In genomic region chr16:83701494-83701893, GRCh38 we compare ENCODE assay signal across 1 cellular context.
TF ChIP-seq lines count a peak whose summit lies in the region.

No MANE protein-coding gene starts in this region.

TF ChIP-seq in HepG2, 621 proteins besides CTCF, POLR2A, EP300 and RAD21 (continued from another document and continues in another):
- TF ChIP-seq TRAFD1 (CRISPR knock-in tag; IDR thresholded peaks at IDR 0.05; ENCODE audit: borderline replicate concordance) (no peak), ZNF777 (CRISPR knock-in tag; IDR thresholded peaks at IDR 0.05) (0 out of 2 replicates have a peak, but pooled peaks have one; percentile 22), PRDM4 (CRISPR knock-in tag; IDR thresholded peaks at IDR 0.05; ENCODE audit: borderline replicate concordance) (no peak), E2F2 (CRISPR knock-in tag; IDR thresholded peaks at IDR 0.05; ENCODE audit: borderline replicate concordance) (no peak), ZNF230 (CRISPR knock-in tag; IDR thresholded peaks at IDR 0.05) (no peak), ZNF501 (CRISPR knock-in tag; IDR thresholded peaks at IDR 0.05) (no peak), GFI1 (CRISPR knock-in tag; IDR thresholded peaks at IDR 0.05; ENCODE audit: borderline replicate concordance) (no peak), DNMT3B (CRISPR knock-in tag; conservative IDR thresholded peaks at IDR 0.05) (no peak), ZBTB7A (CRISPR knock-in tag; IDR thresholded peaks at IDR 0.05) (no peak), MED1 (CRISPR knock-in tag; IDR thresholded peaks at IDR 0.05) (no peak), ELF1 (CRISPR knock-in tag; IDR thresholded peaks at IDR 0.05) (no peak), PREB (CRISPR knock-in tag; IDR thresholded peaks at IDR 0.05) (no peak), ZFP41 (CRISPR knock-in tag; IDR thresholded peaks at IDR 0.05; ENCODE audit: borderline replicate concordance) (no peak), ZKSCAN5 (CRISPR knock-in tag; IDR thresholded peaks at IDR 0.05) (no peak), HMGA1 (CRISPR knock-in tag; conservative IDR thresholded peaks at IDR 0.05) (no peak), EZH2 (conservative IDR thresholded peaks at IDR 0.05; ENCODE audit: low read depth, low read length) (no peak), MAZ (IDR thresholded peaks at IDR 0.05; ENCODE audit: borderline replicate concordance, low read depth, low read length) (no peak), MAZ (CRISPR knock-in tag; IDR thresholded peaks at IDR 0.05; ENCODE audit: low read depth) (no peak), SIN3B (IDR thresholded peaks at IDR 0.05; ENCODE audit: low read length) (no peak), MYC (CRISPR knock-in tag; IDR thresholded peaks at IDR 0.05; ENCODE audit: borderline replicate concordance) (no peak), ZIK1 (CRISPR knock-in tag; IDR thresholded peaks at IDR 0.05; ENCODE audit: borderline replicate concordance, low read depth) (0 out of 2 replicates have a peak, but pooled peaks have one; percentile 43), ZNF839 (CRISPR knock-in tag; IDR thresholded peaks at IDR 0.05; ENCODE audit: borderline replicate concordance) (peak; percentile 69; the same call in 1 of the 2 replicates), BATF2 (CRISPR knock-in tag; IDR thresholded peaks at IDR 0.05) (no peak), SIX4 (CRISPR knock-in tag; IDR thresholded peaks at IDR 0.05) (peak; percentile 61; the same call in 1 of the 2 replicates), ZNF331 (CRISPR knock-in tag; IDR thresholded peaks at IDR 0.05) (peak; percentile 65), ZNF547 (CRISPR knock-in tag; IDR thresholded peaks at IDR 0.05) (no peak), ZNF274 (CRISPR knock-in tag; IDR thresholded peaks at IDR 0.05) (no peak), FIP1L1 (IDR thresholded peaks at IDR 0.05; ENCODE audit: borderline replicate concordance, insufficient read depth, low read depth, low read length) (no peak), ZZZ3 (CRISPR knock-in tag; IDR thresholded peaks at IDR 0.05; ENCODE audit: borderline replicate concordance) (no peak), ZNF34 (CRISPR knock-in tag; IDR thresholded peaks at IDR 0.05; ENCODE audit: borderline replicate concordance) (no peak), GTF3A (CRISPR knock-in tag; conservative IDR thresholded peaks at IDR 0.05) (no peak), ZNF570 (CRISPR knock-in tag; IDR thresholded peaks at IDR 0.05; ENCODE audit: borderline replicate concordance) (no peak), MTF2 (CRISPR knock-in tag; IDR thresholded peaks at IDR 0.05; ENCODE audit: borderline replicate concordance) (no peak), ZC3H4 (CRISPR knock-in tag; IDR thresholded peaks at IDR 0.05; ENCODE audit: borderline replicate concordance) (no peak), SMAD3 (CRISPR knock-in tag; IDR thresholded peaks at IDR 0.05) (0 out of 2 replicates have a peak, but pooled peaks have one; percentile 69), HOXA5 (CRISPR knock-in tag; IDR thresholded peaks at IDR 0.05) (no peak), U2AF2 (IDR thresholded peaks at IDR 0.05; ENCODE audit: low read depth, low read length) (no peak), HMG20A (CRISPR knock-in tag; IDR thresholded peaks at IDR 0.05; ENCODE audit: borderline replicate concordance) (no peak), ZNF616 (CRISPR knock-in tag; IDR thresholded peaks at IDR 0.05; ENCODE audit: low read depth) (no peak), ZNF644 (CRISPR knock-in tag; IDR thresholded peaks at IDR 0.05; ENCODE audit: low read depth) (peak; percentile 70), HHEX (CRISPR knock-in tag; IDR thresholded peaks at IDR 0.05) (no peak), SNRNP70 (IDR thresholded peaks at IDR 0.05; ENCODE audit: low read depth, low read length) (no peak), THAP11 (CRISPR knock-in tag; IDR thresholded peaks at IDR 0.05) (no peak), CC2D1A (CRISPR knock-in tag; IDR thresholded peaks at IDR 0.05) (no peak), AHR (CRISPR knock-in tag; IDR thresholded peaks at IDR 0.05) (no peak), MTF1 (CRISPR knock-in tag; IDR thresholded peaks at IDR 0.05) (no peak), SMARCC2 (IDR thresholded peaks at IDR 0.05) (no peak)
- TF ChIP-seq, protein P1, sequence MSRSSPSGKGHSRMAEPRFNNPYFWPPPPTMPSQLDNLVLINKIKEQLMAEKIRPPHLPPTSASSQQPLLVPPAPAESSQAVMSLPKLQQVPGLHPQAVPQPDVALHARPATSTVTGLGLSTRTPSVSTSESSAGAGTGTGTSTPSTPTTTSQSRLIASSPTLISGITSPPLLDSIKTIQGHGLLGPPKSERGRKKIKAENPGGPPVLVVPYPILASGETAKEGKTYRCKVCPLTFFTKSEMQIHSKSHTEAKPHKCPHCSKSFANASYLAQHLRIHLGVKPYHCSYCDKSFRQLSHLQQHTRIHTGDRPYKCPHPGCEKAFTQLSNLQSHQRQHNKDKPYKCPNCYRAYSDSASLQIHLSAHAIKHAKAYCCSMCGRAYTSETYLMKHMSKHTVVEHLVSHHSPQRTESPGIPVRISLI (CRISPR knock-in tag; IDR thresholded peaks at IDR 0.05; ENCODE audit: borderline replicate concordance): no peak
- TF ChIP-seq, protein P2, sequence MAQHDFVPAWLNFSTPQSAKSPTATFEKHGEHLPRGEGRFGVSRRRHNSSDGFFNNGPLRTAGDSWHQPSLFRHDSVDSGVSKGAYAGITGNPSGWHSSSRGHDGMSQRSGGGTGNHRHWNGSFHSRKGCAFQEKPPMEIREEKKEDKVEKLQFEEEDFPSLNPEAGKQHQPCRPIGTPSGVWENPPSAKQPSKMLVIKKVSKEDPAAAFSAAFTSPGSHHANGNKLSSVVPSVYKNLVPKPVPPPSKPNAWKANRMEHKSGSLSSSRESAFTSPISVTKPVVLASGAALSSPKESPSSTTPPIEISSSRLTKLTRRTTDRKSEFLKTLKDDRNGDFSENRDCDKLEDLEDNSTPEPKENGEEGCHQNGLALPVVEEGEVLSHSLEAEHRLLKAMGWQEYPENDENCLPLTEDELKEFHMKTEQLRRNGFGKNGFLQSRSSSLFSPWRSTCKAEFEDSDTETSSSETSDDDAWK (CRISPR knock-in tag; IDR thresholded peaks at IDR 0.05): no peak
- TF ChIP-seq, protein P3, sequence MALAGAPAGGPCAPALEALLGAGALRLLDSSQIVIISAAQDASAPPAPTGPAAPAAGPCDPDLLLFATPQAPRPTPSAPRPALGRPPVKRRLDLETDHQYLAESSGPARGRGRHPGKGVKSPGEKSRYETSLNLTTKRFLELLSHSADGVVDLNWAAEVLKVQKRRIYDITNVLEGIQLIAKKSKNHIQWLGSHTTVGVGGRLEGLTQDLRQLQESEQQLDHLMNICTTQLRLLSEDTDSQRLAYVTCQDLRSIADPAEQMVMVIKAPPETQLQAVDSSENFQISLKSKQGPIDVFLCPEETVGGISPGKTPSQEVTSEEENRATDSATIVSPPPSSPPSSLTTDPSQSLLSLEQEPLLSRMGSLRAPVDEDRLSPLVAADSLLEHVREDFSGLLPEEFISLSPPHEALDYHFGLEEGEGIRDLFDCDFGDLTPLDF (CRISPR knock-in tag; IDR thresholded peaks at IDR 0.05): no peak
- TF ChIP-seq, protein P4, sequence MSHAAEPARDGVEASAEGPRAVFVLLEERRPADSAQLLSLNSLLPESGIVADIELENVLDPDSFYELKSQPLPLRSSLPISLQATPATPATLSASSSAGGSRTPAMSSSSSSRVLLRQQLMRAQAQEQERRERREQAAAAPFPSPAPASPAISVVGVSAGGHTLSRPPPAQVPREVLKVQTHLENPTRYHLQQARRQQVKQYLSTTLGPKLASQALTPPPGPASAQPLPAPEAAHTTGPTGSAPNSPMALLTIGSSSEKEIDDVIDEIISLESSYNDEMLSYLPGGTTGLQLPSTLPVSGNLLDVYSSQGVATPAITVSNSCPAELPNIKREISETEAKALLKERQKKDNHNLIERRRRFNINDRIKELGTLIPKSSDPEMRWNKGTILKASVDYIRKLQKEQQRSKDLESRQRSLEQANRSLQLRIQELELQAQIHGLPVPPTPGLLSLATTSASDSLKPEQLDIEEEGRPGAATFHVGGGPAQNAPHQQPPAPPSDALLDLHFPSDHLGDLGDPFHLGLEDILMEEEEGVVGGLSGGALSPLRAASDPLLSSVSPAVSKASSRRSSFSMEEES (CRISPR knock-in tag; IDR thresholded peaks at IDR 0.05): peak; percentile 38; the same call in 1 of the 2 replicates
- TF ChIP-seq, protein P5, sequence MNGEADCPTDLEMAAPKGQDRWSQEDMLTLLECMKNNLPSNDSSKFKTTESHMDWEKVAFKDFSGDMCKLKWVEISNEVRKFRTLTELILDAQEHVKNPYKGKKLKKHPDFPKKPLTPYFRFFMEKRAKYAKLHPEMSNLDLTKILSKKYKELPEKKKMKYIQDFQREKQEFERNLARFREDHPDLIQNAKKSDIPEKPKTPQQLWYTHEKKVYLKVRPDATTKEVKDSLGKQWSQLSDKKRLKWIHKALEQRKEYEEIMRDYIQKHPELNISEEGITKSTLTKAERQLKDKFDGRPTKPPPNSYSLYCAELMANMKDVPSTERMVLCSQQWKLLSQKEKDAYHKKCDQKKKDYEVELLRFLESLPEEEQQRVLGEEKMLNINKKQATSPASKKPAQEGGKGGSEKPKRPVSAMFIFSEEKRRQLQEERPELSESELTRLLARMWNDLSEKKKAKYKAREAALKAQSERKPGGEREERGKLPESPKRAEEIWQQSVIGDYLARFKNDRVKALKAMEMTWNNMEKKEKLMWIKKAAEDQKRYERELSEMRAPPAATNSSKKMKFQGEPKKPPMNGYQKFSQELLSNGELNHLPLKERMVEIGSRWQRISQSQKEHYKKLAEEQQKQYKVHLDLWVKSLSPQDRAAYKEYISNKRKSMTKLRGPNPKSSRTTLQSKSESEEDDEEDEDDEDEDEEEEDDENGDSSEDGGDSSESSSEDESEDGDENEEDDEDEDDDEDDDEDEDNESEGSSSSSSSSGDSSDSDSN (CRISPR knock-in tag; IDR thresholded peaks at IDR 0.05): no peak
- TF ChIP-seq, protein P6, sequence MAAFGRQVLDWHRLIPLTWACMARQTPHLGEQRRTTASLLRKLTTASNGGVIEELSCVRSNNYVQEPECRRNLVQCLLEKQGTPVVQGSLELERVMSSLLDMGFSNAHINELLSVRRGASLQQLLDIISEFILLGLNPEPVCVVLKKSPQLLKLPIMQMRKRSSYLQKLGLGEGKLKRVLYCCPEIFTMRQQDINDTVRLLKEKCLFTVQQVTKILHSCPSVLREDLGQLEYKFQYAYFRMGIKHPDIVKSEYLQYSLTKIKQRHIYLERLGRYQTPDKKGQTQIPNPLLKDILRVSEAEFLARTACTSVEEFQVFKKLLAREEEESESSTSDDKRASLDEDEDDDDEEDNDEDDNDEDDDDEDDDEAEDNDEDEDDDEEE (CRISPR knock-in tag; IDR thresholded peaks at IDR 0.05): no peak
- TF ChIP-seq, protein P7, sequence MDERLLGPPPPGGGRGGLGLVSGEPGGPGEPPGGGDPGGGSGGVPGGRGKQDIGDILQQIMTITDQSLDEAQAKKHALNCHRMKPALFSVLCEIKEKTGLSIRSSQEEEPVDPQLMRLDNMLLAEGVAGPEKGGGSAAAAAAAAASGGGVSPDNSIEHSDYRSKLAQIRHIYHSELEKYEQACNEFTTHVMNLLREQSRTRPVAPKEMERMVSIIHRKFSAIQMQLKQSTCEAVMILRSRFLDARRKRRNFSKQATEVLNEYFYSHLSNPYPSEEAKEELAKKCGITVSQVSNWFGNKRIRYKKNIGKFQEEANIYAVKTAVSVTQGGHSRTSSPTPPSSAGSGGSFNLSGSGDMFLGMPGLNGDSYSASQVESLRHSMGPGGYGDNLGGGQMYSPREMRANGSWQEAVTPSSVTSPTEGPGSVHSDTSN (CRISPR knock-in tag; IDR thresholded peaks at IDR 0.05): no peak
